1 cellular context compared by ENCODE assay signal in the genomic region with DNA sequence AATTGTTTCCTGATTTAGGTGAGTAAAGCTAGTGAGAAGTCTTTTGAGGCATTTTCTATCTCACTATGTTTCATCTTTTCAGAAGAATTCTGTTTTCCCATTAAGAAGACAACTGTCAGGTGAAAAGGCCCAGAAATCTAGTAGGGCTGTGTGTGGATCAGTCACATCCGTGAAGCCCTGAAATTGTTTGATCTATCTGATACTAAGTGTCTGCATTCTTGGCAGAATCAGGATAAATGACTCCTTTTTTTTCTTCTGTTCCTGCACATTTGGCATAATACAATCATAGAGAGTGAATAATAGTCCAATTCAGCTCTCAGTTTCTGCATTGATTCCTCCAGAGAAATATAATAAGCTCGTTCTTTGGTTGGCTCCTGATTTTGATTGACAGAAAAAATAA.
TF ChIP-seq lines count a peak whose summit lies in the region.

No MANE protein-coding gene starts in this region.

TF ChIP-seq in SK-N-SH, 30 proteins besides CTCF, POLR2A, EP300 and RAD21 (continued from another document):
- no peak for TF ChIP-seq MEF2A (IDR thresholded peaks at IDR 0.05; ENCODE audit: borderline replicate concordance, low read depth)
- TF ChIP-seq FOSL2 (IDR thresholded peaks at IDR 0.05; ENCODE audit: borderline replicate concordance, low read depth) = no peak; the same call in 1 of the 2 replicates
- no peak for TF ChIP-seq FOXJ3 (CRISPR knock-in tag; IDR thresholded peaks at IDR 0.05)
- TF ChIP-seq, protein P1, sequence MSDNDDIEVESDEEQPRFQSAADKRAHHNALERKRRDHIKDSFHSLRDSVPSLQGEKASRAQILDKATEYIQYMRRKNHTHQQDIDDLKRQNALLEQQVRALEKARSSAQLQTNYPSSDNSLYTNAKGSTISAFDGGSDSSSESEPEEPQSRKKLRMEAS (IDR thresholded peaks at IDR 0.05; ENCODE audit: low read depth) = peak; percentile 53; the same call in 1 of the 2 replicates
- TF ChIP-seq, protein P2, sequence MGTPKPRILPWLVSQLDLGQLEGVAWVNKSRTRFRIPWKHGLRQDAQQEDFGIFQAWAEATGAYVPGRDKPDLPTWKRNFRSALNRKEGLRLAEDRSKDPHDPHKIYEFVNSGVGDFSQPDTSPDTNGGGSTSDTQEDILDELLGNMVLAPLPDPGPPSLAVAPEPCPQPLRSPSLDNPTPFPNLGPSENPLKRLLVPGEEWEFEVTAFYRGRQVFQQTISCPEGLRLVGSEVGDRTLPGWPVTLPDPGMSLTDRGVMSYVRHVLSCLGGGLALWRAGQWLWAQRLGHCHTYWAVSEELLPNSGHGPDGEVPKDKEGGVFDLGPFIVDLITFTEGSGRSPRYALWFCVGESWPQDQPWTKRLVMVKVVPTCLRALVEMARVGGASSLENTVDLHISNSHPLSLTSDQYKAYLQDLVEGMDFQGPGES (IDR thresholded peaks at IDR 0.05; ENCODE audit: low read depth, low read length) = no peak
- no peak for TF ChIP-seq ELF1 (IDR thresholded peaks at IDR 0.05)
- no peak for TF ChIP-seq CHD2 (IDR thresholded peaks at IDR 0.05; ENCODE audit: low read length, partially characterized antibody)
- no peak for TF ChIP-seq EZH2phosphoT487 (IDR thresholded peaks at IDR 0.05; ENCODE audit: borderline replicate concordance, low read depth)
- TF ChIP-seq NRF1 (IDR thresholded peaks at IDR 0.05; ENCODE audit: low read depth, low read length) = no peak
- peak; percentile 36; the same call in 1 of the 2 replicates for TF ChIP-seq TAF1 (IDR thresholded peaks at IDR 0.05; ENCODE audit: borderline replicate concordance, low read depth, low read length)
- TF ChIP-seq, protein P3, sequence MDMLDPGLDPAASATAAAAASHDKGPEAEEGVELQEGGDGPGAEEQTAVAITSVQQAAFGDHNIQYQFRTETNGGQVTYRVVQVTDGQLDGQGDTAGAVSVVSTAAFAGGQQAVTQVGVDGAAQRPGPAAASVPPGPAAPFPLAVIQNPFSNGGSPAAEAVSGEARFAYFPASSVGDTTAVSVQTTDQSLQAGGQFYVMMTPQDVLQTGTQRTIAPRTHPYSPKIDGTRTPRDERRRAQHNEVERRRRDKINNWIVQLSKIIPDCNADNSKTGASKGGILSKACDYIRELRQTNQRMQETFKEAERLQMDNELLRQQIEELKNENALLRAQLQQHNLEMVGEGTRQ (IDR thresholded peaks at IDR 0.05; ENCODE audit: borderline replicate concordance, low read depth, low read length) = no peak
- no peak for TF ChIP-seq SMC3 (IDR thresholded peaks at IDR 0.05; ENCODE audit: low read depth, low read length)
